8 cellular contexts compared by ENCODE assay signal in genomic region chr2:142130111-142131015, GRCh38. TPM values are rescaled to one million over a fixed set of nuclear protein-coding genes. Genes with fewer than 3 reads are reported as not detected.
DNase-seq lines count a peak whose midpoint lies in the region; ATAC-seq and TF ChIP-seq lines count a peak whose summit lies in the region.

No MANE protein-coding gene starts in this region.

- no peaks in the 10 kb centered on the region for H3K36me3 Mint-ChIP-seq in activated naive CD8-positive, alpha-beta T cell treated with anti-CD3 and anti-CD28 coated beads, Interleukin-2, amount 50 U/mL, for 24 hours (ENCODE audit: low read depth)

- peak overlapping the region; percentile 80 for H3K4me2 ChIP-seq in osteoblast (ENCODE audit: insufficient read depth, low read length)

- H3K4me3 ChIP-seq in A673 (ENCODE audit: low read depth, low read length, poor library complexity, severe bottlenecking) (peak overlapping the region; percentile 73), osteoblast (ENCODE audit: insufficient read depth, low read length) (peak overlapping the region; percentile 65)

- H3K4me1 ChIP-seq in A673 (ENCODE audit: insufficient read depth, low read length, poor library complexity, severe bottlenecking) = peaks cover 24% of the 10 kb centered on the region
- H3K4me1 ChIP-seq in osteoblast (ENCODE audit: insufficient read depth, low read length) = peaks cover 6% of the 10 kb centered on the region

- no peaks in the 10 kb centered on the region for H3K79me2 ChIP-seq in osteoblast (ENCODE audit: insufficient read depth, low read length)

- ATAC-seq in GM19023 (IDR thresholded peaks at IDR 0.05; ENCODE audit: unreplicated experiment) (peak; percentile 60), Right ventricle myocardium superior (ENCODE audit: poor library complexity) (peak; percentile 73), GM21737 (IDR thresholded peaks at IDR 0.05; ENCODE audit: unreplicated experiment) (no peak)
- no peak for ATAC-seq in activated naive CD8-positive, alpha-beta T cell treated with anti-CD3 and anti-CD28 coated beads, Interleukin-2, amount 50 U/mL, for 24 hours

- intact Hi-C loops in A673 (cut with micrococcal nuclease; ENCODE audit: unreplicated experiment) (loop anchor here (5.0 to 10.0 kb wide), 3 partner anchors 573 to 1266 kb away; no protein-coding TSS in a partner anchor), Right ventricle myocardium superior (cut with DNase I) (no loop called here)

- H3K36me3 ChIP-seq in A673 (ENCODE audit: insufficient read depth, low read length, poor library complexity, severe bottlenecking) (no peaks in the 10 kb centered on the region), osteoblast (ENCODE audit: insufficient read depth, low read length) (no peaks in the 10 kb centered on the region)

- peak overlapping the region; percentile 50 for H3K4me3 Mint-ChIP-seq in activated naive CD8-positive, alpha-beta T cell treated with anti-CD3 and anti-CD28 coated beads, Interleukin-2, amount 50 U/mL, for 24 hours

- H3K27me3 Mint-ChIP-seq in activated naive CD8-positive, alpha-beta T cell treated with anti-CD3 and anti-CD28 coated beads, Interleukin-2, amount 50 U/mL, for 24 hours = peaks cover 30% of the 10 kb centered on the region

- POLR2A ChIA-PET in A673 (lab: Charles Lee; ENCODE audit: low non-redundant PET) = interaction anchor here (0.6 to 0.8 kb wide), 2 partner anchors 222 to 356 kb away, joined by 3 to 6 read pairs; no protein-coding TSS in a partner anchor

- H4K20me1 ChIP-seq in osteoblast (ENCODE audit: insufficient read depth, low read length) = no peaks in the 10 kb centered on the region

- H3K9me3 ChIP-seq in A673 (ENCODE audit: low read depth, low read length, poor library complexity, severe bottlenecking) (no peaks in the 10 kb centered on the region), osteoblast (ENCODE audit: low read depth, low read length) (no peaks in the 10 kb centered on the region)

- H3K9me3 Mint-ChIP-seq in activated naive CD8-positive, alpha-beta T cell treated with anti-CD3 and anti-CD28 coated beads, Interleukin-2, amount 50 U/mL, for 24 hours = no peaks in the 10 kb centered on the region

- TF ChIP-seq CTCF in A673 (conservative IDR thresholded peaks at IDR 0.05; ENCODE audit: low read depth, low read length) (no peak), osteoblast (IDR thresholded peaks at IDR 0.05; ENCODE audit: extremely low read depth, low read depth, low read length) (no peak)

- DNase-seq in A673 (ENCODE audit: low spot score) (peak; percentile 78), KBM-7 (peak; percentile 24), Right ventricle myocardium superior (peak; percentile 45), osteoblast (ENCODE audit: insufficient read length, low spot score, missing footprints) (peak; percentile 66)
- DNase-seq in activated naive CD8-positive, alpha-beta T cell treated with anti-CD3 and anti-CD28 coated beads, Interleukin-2, amount 50 U/mL, for 24 hours = no peak
- DNase-seq in activated CD8-positive, alpha-beta memory T cell treated with anti-CD3 and anti-CD28 coated beads, Interleukin-2, amount 50 U/mL, for 4 hours = no peak

- H3K4me1 Mint-ChIP-seq in activated naive CD8-positive, alpha-beta T cell treated with anti-CD3 and anti-CD28 coated beads, Interleukin-2, amount 50 U/mL, for 24 hours = peaks cover 11% of the 10 kb centered on the region

- CTCF ChIA-PET in A673 (lab: Charles Lee) = no interaction called here

- BruUV-seq in A673 (replicated peaks; lab: Mats Ljungman, UMichigan) = no TSS peak

- no peak overlapping the region for H3K27ac Mint-ChIP-seq in activated naive CD8-positive, alpha-beta T cell treated with anti-CD3 and anti-CD28 coated beads, Interleukin-2, amount 50 U/mL, for 24 hours

- no peaks in the 10 kb centered on the region for H3K27me3 ChIP-seq in A673 (replicated peaks; ENCODE audit: insufficient read depth, low read depth, low read length, poor library complexity)
- H3K27me3 ChIP-seq in osteoblast (ENCODE audit: insufficient read depth, low read length) = peaks cover 18% of the 10 kb centered on the region

- in situ Hi-C loops in KBM-7 (cut with MboI; ENCODE audit: low pct_unique_long_range_greater_than_20kb, low sequenced_read_pairs) = no loop called here

- H3K27ac ChIP-seq in A673 (ENCODE audit: low read depth, low read length, poor library complexity, severe bottlenecking) (peak overlapping the region; percentile 89), osteoblast (ENCODE audit: low read depth, low read length) (no peak overlapping the region)

- peak overlapping the region; percentile 77 for H2AFZ ChIP-seq in osteoblast (ENCODE audit: low read length)

RNA-seq across cellular contexts. Expression of gene LRP1B, which starts 0.5 kb away (rescaled TPM):
- total RNA-seq in A673 (2021) = 9.9 and 11.0 TPM in 2 replicates
- 0.08 TPM for total RNA-seq in Right ventricle myocardium superior
- under 0.01 TPM in 1 of 2 replicates, not detected in the other for total RNA-seq in osteoblast

Comparison
In these comparisons a context has a peak if more than half of its experiments do, and no peak if none do; other contexts are left out.
1. DNase-seq: peak in A673 (single experiment), KBM-7 (single experiment), Right ventricle myocardium superior (single experiment) and osteoblast (single experiment); none in activated naive CD8-positive, alpha-beta T cell treated with anti-CD3 and anti-CD28 coated beads, Interleukin-2, amount 50 U/mL, for 24 hours (single experiment) and activated CD8-positive, alpha-beta memory T cell treated with anti-CD3 and anti-CD28 coated beads, Interleukin-2, amount 50 U/mL, for 4 hours (single experiment).
2. ATAC-seq: peak in GM19023 (single experiment) and Right ventricle myocardium superior (single experiment); none in activated naive CD8-positive, alpha-beta T cell treated with anti-CD3 and anti-CD28 coated beads, Interleukin-2, amount 50 U/mL, for 24 hours (single experiment) and GM21737 (single experiment).
3. RNA of gene LRP1B, which starts 0.5 kb away (total RNA-seq): 9.9 to 11.0 TPM in A673; 0.08 TPM in Right ventricle myocardium superior (single experiment) and under 0.01 TPM in osteoblast; every median in the first group is over 10 times any median in the second.